In the genomic region with DNA sequence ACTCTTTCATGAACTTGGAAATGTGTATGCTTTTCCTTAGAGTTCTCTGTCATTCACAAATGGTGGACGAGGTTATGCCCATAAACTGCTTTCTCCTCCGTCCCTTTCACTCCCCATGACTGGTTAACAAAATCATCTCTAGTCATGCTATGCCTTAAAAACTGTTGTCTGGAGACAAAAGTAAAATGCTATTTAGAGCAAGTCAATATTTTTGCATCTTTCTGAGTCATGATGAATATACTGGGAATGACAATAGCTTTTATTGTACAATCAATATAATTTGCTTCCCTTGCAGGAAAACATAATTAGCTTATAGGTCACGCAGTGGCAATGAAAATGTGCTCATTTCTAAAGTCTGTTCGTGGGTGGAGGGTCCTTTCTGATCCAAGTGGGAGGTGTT, we compare ENCODE assay signal across 27 cellular contexts.
"Had no signal": no experiment of that assay in that cellular context is flagged by ENCODE, and none has a peak within 500 bp of the region (broad histone marks: within the 10 kb centered on the region; RNA-seq: fewer than 3 reads in every experiment).

No MANE protein-coding gene starts in this region.

- H3K36me3 ChIP-seq: cardiac muscle cell, heart left ventricle, left lung, lower lobe of right lung, stomach, thyroid gland, upper lobe of right lung had no signal

- H3K27ac ChIP-seq: body of pancreas, cardiac muscle cell, coronary artery, left lung, lower lobe of right lung, upper lobe of right lung had no signal

- H3K27me3 ChIP-seq: body of pancreas, cardiac muscle cell, dorsolateral prefrontal cortex, heart left ventricle, left lung, thyroid gland, upper lobe of right lung had no signal

- H3K9me3 ChIP-seq: heart left ventricle, left lung, lower lobe of right lung, stomach, thyroid gland, upper lobe of right lung had no signal

- H3K4me1 ChIP-seq: body of pancreas had no signal

- H3K4me3 ChIP-seq: body of pancreas, cardiac muscle cell, coronary artery, heart left ventricle, left lung, lower lobe of right lung, stomach, thyroid gland, upper lobe of right lung had no signal

- ATAC-seq: activated CD4-positive, alpha-beta T cell treated with anti-CD3 and anti-CD28 coated beads for 36 hours; activated CD8-positive, alpha-beta memory T cell treated with anti-CD3 and anti-CD28 coated beads, Interleukin-2, amount 10 ng/mL, durations not matched to agents 7 days and 5 days; activated CD8-positive, alpha-beta T cell treated with anti-CD3 and anti-CD28 coated beads, Interleukin-2, amount 10 ng/mL, durations not matched to agents 7 days and 5 days; activated naive CD4-positive, alpha-beta T cell treated with anti-CD3 and anti-CD28 coated beads, Interleukin-2, amount 50 U/mL, for 72 hours; activated T-cell treated with anti-CD3 and anti-CD28 coated beads, Interleukin-2, amount 50 U/mL, for 72 hours; body of pancreas; heart left ventricle; left lung; lower lobe of right lung; natural killer cell treated with Interleukin-12 subunit alpha and Interleukin-12 subunit beta and Interleukin-15 and Interleukin-18, amount 100 ng/mL, for 72 hours; right cardiac atrium; stimulated activated naive B cell treated with anti-CD40 and anti-IgM and Interleukin-4, amounts not matched to agents 10 μg/mL and 1 μg/mL and 100 μg/mL, for 72 hours; upper lobe of right lung had no signal

- DNase-seq: activated CD4-positive, alpha-beta T cell treated with anti-CD3 and anti-CD28 coated beads for 36 hours; activated CD4-positive, CD25-positive, alpha-beta regulatory T cell; activated CD8-positive, alpha-beta memory T cell treated with anti-CD3 and anti-CD28 coated beads, Interleukin-2, amount 10 ng/mL, durations not matched to agents 7 days and 5 days; activated CD8-positive, alpha-beta T cell treated with anti-CD3 and anti-CD28 coated beads, Interleukin-2, amount 10 ng/mL, durations not matched to agents 7 days and 5 days; activated naive CD4-positive, alpha-beta T cell; activated T-cell treated with anti-CD3 and anti-CD28 coated beads, Interleukin-2, amount 50 U/mL, for 72 hours; aorta; body of pancreas; cerebellar nuclear complex; dorsolateral prefrontal cortex; effector memory CD4-positive, alpha-beta T cell; heart left ventricle; left lung; lower lobe of right lung; mesenchymal stem cell; posterior cingulate gyrus; stimulated activated CD4-positive, alpha-beta T cell treated with anti-CD3 and anti-CD28 coated beads, Interleukin-15, amount 100 ng/mL, for 24 hours; stimulated activated CD4-positive, alpha-beta T cell treated with anti-CD3 and anti-CD28 coated beads, Interleukin-2, amount 100 ng/mL, for 24 hours; stimulated activated naive B cell treated with anti-CD40 and anti-IgM and Interleukin-4, amounts not matched to agents 10 μg/mL and 1 μg/mL and 100 μg/mL, for 72 hours; stomach; thyroid gland; upper lobe of right lung had no signal
